24 cellular contexts compared by ENCODE assay signal in the genomic region with DNA sequence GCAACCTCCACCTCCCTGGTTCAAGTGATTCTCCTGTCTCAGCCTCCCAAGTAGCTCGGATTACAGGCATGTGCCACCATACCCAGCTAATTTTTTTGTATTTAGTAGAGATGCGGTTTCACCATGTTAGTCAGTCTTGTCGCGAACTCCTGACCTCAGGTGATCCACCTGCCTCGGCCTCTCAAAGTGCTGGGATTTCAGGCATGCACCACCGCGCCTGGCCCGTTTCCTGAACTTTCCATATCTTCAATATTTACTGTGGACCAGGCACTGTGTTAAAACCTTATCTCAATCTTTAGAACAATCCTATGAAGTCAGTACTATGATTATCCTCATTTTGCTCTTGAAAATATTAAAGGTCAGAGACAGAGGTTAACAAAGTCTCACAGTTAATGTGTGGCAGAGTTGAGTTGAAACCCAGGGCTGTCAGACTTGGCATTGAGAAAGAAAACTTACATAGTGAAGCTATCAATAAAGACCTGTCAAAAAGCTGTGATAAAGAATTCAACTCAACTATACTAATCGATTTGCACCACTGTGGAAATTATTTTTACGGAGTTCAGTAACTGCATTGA. TPM values are rescaled to one million over a fixed set of nuclear protein-coding genes. Genes with fewer than 3 reads are reported as not detected.
"Had no signal": no experiment of that assay in that cellular context is flagged by ENCODE, and none has a peak within 500 bp of the region (broad histone marks: within the 10 kb centered on the region; RNA-seq: fewer than 3 reads in every experiment).

No MANE protein-coding gene starts in this region.

- H3K4me3 ChIP-seq: cardiac muscle cell, MG63 had no signal

- H3K27ac ChIP-seq: brain microvascular endothelial cell, cardiac muscle cell had no signal

- H3K36me3 ChIP-seq: brain microvascular endothelial cell, MG63 had no signal

- ATAC-seq: activated T-helper 17 cell treated with anti-CD3 and anti-CD28 coated beads, Interleukin-2, amount 50 U/mL, for 72 hours; T-helper 17 cell; WTC11 had no signal

- H3K27me3 ChIP-seq: brain microvascular endothelial cell, cardiac muscle cell, MG63 had no signal

- H3K27me3 Mint-ChIP-seq: activated CD4-positive, alpha-beta memory T cell treated with anti-CD3 and anti-CD28 coated beads for 36 hours; activated naive CD8-positive, alpha-beta T cell; T-helper 17 cell had no signal

- H3K9me3 Mint-ChIP-seq: activated CD4-positive, alpha-beta memory T cell treated with anti-CD3 and anti-CD28 coated beads for 36 hours; activated naive CD4-positive, alpha-beta T cell treated with anti-CD3 and anti-CD28 coated beads for 36 hours; activated T-helper 17 cell treated with anti-CD3 and anti-CD28 coated beads, Interleukin-2, amount 50 U/mL, for 72 hours had no signal

- H3K4me3 Mint-ChIP-seq: activated CD4-positive, alpha-beta memory T cell treated with anti-CD3 and anti-CD28 coated beads for 36 hours; activated naive CD4-positive, alpha-beta T cell treated with anti-CD3 and anti-CD28 coated beads for 36 hours; activated naive CD8-positive, alpha-beta T cell; activated T-helper 17 cell treated with anti-CD3 and anti-CD28 coated beads, Interleukin-2, amount 50 U/mL, for 72 hours; T-helper 17 cell; WTC11 had no signal

- H3K27ac Mint-ChIP-seq: activated CD4-positive, alpha-beta memory T cell treated with anti-CD3 and anti-CD28 coated beads for 36 hours; activated naive CD4-positive, alpha-beta T cell treated with anti-CD3 and anti-CD28 coated beads for 36 hours; activated naive CD8-positive, alpha-beta T cell; activated T-helper 17 cell treated with anti-CD3 and anti-CD28 coated beads, Interleukin-2, amount 50 U/mL, for 72 hours; T-helper 17 cell; WTC11 had no signal

- H3K4me1 Mint-ChIP-seq: activated T-helper 17 cell treated with anti-CD3 and anti-CD28 coated beads, Interleukin-2, amount 50 U/mL, for 72 hours; T-helper 17 cell had no signal

- DNase-seq: activated CD4-positive, alpha-beta memory T cell treated with anti-CD3 and anti-CD28 coated beads for 36 hours; activated CD4-positive, alpha-beta T cell treated with anti-CD3 and anti-CD28 coated beads for 48 hours; activated CD4-positive, CD25-positive, alpha-beta regulatory T cell treated with anti-CD3 and anti-CD28 coated beads, Interleukin-2, amount 50 U/mL, for 72 hours; activated CD8-positive, alpha-beta memory T cell treated with anti-CD3 and anti-CD28 coated beads for 24 hours; activated gamma-delta T cell; activated naive CD4-positive, alpha-beta T cell treated with anti-CD3 and anti-CD28 coated beads for 36 hours; activated T-cell treated with anti-CD3 and anti-CD28 coated beads, Interleukin-2, amount 50 U/mL, for 48 hours; amygdala; brain microvascular endothelial cell; MG63; MV-4-11; NCI-H1092 treated with DMSO at 0.1 percent for 48 hours; NCI-H1417 treated with DMSO at 0.1 percent for 48 hours; NCI-H1694 treated with DMSO at 0.1 percent for 48 hours; NCI-H2081; NCI-H510A treated with DMSO at 0.1 percent for 48 hours; SHP77 treated with DMSO at 0.1 percent for 48 hours; T-helper 17 cell; T-helper 9 cell had no signal

- H3K9me3 ChIP-seq: MG63 had no signal

RNA-seq across cellular contexts. Expression of a gene that starts 1.7 kb away (rescaled TPM):
- total RNA-seq: SK-MEL-5 had no signal
